In the genomic region with DNA sequence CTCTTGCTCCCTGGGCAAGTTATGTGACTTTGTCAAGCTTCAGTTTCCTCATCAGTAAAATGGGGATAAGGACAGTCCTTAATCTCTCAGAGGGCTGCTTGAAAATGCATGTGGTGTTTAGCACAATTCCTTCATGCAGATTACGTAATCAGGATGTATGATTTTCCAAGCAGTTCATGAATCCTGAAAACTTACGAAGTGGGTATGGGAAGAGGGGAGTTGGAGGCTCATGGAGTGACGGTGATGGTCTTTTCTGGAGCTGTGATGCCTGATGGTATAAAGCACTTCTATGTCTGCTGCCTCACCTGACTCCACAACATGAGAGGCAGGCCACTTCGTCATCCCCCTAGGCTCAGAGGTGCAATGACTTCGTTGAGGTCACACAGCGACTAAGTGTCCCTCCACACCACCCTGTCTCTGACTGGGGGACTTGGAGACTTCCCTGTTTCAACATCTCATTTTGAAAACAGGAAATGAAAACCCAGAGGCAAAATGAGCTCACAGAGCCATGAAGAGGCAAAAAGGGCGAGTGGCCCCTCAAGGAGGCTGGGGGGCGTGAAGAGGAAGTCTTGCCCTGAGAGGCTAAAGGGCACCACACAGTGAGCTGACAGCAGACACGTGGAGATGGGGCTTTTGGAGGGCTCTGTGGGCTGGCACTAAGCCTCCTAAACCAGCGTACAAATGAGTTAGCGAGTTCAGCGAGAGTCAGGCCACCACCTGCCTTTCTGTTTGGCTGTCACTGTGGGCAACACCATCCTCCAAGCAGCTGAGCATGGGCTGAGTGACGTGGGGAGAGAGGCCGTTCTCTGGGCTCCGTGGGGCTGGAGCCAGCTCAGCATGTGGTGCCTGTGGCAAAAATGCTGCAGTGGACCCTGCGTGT, we compare ENCODE assay signal across 8 cellular contexts. TPM values are rescaled to one million over a fixed set of nuclear protein-coding genes. Genes with fewer than 3 reads are reported as not detected.
DNase-seq lines count a peak whose midpoint lies in the region; ATAC-seq and TF ChIP-seq lines count a peak whose summit lies in the region.

No MANE protein-coding gene starts in this region.

- DNase-seq in stimulated activated CD4-positive, alpha-beta T cell treated with anti-CD3 and anti-CD28 coated beads, Interleukin-1b, Interleukin-23, amount 100 ng/mL, for 48 hours: peak; percentile 17
- DNase-seq in stimulated activated CD4-positive, alpha-beta T cell treated with anti-CD3 and anti-CD28 coated beads, Interleukin-2, amount 100 ng/mL, for 24 hours: no peak
- DNase-seq in activated CD4-positive, alpha-beta memory T cell treated with anti-CD3 and anti-CD28 coated beads for 36 hours: peak; percentile 17
- DNase-seq in natural killer cell (peak; percentile 27), foreskin keratinocyte (no peak), NCI-H524 treated with DMSO at 0.1 percent for 48 hours (lab: John Stamatoyannopoulos, UW) (no peak), hepatic stellate cell (ENCODE audit: low spot score) (no peak)

- H3K27me3 Mint-ChIP-seq in activated CD4-positive, alpha-beta memory T cell treated with anti-CD3 and anti-CD28 coated beads for 36 hours: no peaks in the 10 kb centered on the region
- no peaks in the 10 kb centered on the region for H3K27me3 Mint-ChIP-seq in natural killer cell (ENCODE audit: low read depth in 2 of 2)

- H3K9me3 Mint-ChIP-seq in activated CD4-positive, alpha-beta memory T cell treated with anti-CD3 and anti-CD28 coated beads for 36 hours: no peaks in the 10 kb centered on the region
- no peaks in the 10 kb centered on the region for H3K9me3 Mint-ChIP-seq in natural killer cell

- peaks cover 10% of the 10 kb centered on the region for H3K4me1 Mint-ChIP-seq in activated CD4-positive, alpha-beta memory T cell treated with anti-CD3 and anti-CD28 coated beads for 36 hours (ENCODE audit: low read depth)
- peaks cover 6 to 21% of the 10 kb centered on the region in 2 donors for H3K4me1 Mint-ChIP-seq in natural killer cell

- intact Hi-C loops in activated CD4-positive, alpha-beta memory T cell treated with anti-CD3 and anti-CD28 coated beads for 36 hours (cut with micrococcal nuclease): loop anchor here (10.0 kb wide), 1 partner anchor 105 kb away; no protein-coding TSS in a partner anchor
- intact Hi-C loops in natural killer cell (cut with micrococcal nuclease): loop anchor here (5.0 kb wide), 1 partner anchor 58 kb away; no protein-coding TSS in a partner anchor

- POLR2A ChIA-PET in activated CD4-positive, alpha-beta memory T cell treated with anti-CD3 and anti-CD28 coated beads for 36 hours (lab: Charles Lee): interaction anchor here (0.8 to 1.8 kb wide), 3 partner anchors 9 to 18 kb away, joined by 4 read pairs; no protein-coding TSS in a partner anchor

- peak; percentile 47 for ATAC-seq in HG03103 (IDR thresholded peaks at IDR 0.05; ENCODE audit: low read depth, unreplicated experiment)
- peak; percentile 84 to 91 (median 84) for ATAC-seq in natural killer cell
- ATAC-seq in foreskin keratinocyte: no peak

- CTCF ChIA-PET in activated CD4-positive, alpha-beta memory T cell treated with anti-CD3 and anti-CD28 coated beads for 36 hours (lab: Charles Lee): interaction anchor here (1.5 kb wide), 1 partner anchor 20 kb away, joined by 7 read pairs; no protein-coding TSS in a partner anchor

- H3K27me3 ChIP-seq in foreskin keratinocyte: no peaks in the 10 kb centered on the region

- no peak overlapping the region for H3K27ac Mint-ChIP-seq in activated CD4-positive, alpha-beta memory T cell treated with anti-CD3 and anti-CD28 coated beads for 36 hours
- peak overlapping the region; percentile 62 to 71 for H3K27ac Mint-ChIP-seq in natural killer cell

- TF ChIP-seq CTCF in natural killer cell (IDR thresholded peaks at IDR 0.05) (no peak), foreskin keratinocyte (conservative IDR thresholded peaks at IDR 0.05) (no peak)

- no peak overlapping the region for H3K4me3 Mint-ChIP-seq in activated CD4-positive, alpha-beta memory T cell treated with anti-CD3 and anti-CD28 coated beads for 36 hours
- peak overlapping the region; percentile 31 for H3K4me3 Mint-ChIP-seq in natural killer cell

- H3K36me3 Mint-ChIP-seq in activated CD4-positive, alpha-beta memory T cell treated with anti-CD3 and anti-CD28 coated beads for 36 hours: peaks cover 63% of the 10 kb centered on the region
- peaks cover 15% of the 10 kb centered on the region for H3K36me3 Mint-ChIP-seq in natural killer cell

- no peak overlapping the region for H3K27ac ChIP-seq in foreskin keratinocyte

- H3K4me1 ChIP-seq in foreskin keratinocyte: no peaks in the 10 kb centered on the region

RNA-seq across cellular contexts. Expression of gene MCM5, which starts 10.1 kb away (rescaled TPM):
- 100 to 1,000 TPM; 265 to 266 TPM for total RNA-seq in activated CD4-positive, alpha-beta memory T cell treated with anti-CD3 and anti-CD28 coated beads for 36 hours
- 10 to 100 TPM; 59.3 to 73.8 (median 61.5) TPM for total RNA-seq in natural killer cell
- 91.0 and 94.1 TPM in 2 replicates for total RNA-seq in foreskin keratinocyte
- 106 and 111 TPM in 2 replicates for polyA plus RNA-seq in foreskin keratinocyte

RNA-seq across cellular contexts. Expression of gene HMOX1, which starts 29.1 kb away (rescaled TPM):
- 1 to 10 TPM; 2.7 to 2.8 TPM for total RNA-seq in activated CD4-positive, alpha-beta memory T cell treated with anti-CD3 and anti-CD28 coated beads for 36 hours
- 10 to 100 TPM in 2 of 3 donors, 1 to 10 TPM in 1; 7.5 to 61.6 (median 15.9) TPM for total RNA-seq in natural killer cell
- 1.2 and 3.1 TPM in 2 replicates for total RNA-seq in foreskin keratinocyte
- 1.7 and 3.8 TPM in 2 replicates for polyA plus RNA-seq in foreskin keratinocyte

Comparison
In these comparisons a context has a peak if more than half of its experiments do, and no peak if none do; other contexts are left out.
1. DNase-seq: peak in stimulated activated CD4-positive, alpha-beta T cell treated with anti-CD3 and anti-CD28 coated beads, Interleukin-1b, Interleukin-23, amount 100 ng/mL, for 48 hours (single experiment), activated CD4-positive, alpha-beta memory T cell treated with anti-CD3 and anti-CD28 coated beads for 36 hours (single experiment) and natural killer cell (single experiment); none in stimulated activated CD4-positive, alpha-beta T cell treated with anti-CD3 and anti-CD28 coated beads, Interleukin-2, amount 100 ng/mL, for 24 hours (0 of 2), foreskin keratinocyte (0 of 2), NCI-H524 treated with DMSO at 0.1 percent for 48 hours (single experiment) and hepatic stellate cell (single experiment).